17 cellular contexts compared by ENCODE assay signal in the genomic region with DNA sequence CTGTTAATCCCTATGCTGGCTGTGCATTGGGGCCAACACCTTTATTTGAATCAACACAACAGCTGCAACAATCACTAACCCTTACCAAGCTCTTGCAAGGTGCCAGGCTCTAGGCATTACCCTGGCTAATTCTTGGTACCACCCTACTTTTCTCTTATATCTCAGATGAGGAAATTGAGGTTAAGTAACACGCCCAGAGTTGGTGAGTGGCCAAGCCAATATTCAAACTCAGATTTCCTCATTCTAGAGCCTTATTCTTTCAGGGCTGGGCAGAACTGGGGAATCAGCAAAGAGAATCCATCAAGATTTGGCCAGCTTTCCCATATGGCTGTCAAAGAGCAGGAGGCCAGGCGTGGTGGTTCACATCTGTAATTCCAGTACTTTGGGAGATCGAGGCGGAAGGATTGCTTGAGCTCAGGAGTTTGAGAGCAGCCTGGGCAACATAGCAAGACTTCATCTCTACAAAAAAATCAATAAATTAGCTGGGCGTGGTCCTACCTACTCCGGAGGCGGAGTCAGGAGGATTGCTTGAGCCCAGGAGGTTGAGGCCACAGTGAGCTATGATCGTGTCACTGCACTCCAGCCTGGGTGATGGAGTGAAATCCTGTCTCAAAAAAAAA. TPM values are rescaled to one million over a fixed set of nuclear protein-coding genes. Genes with fewer than 3 reads are reported as not detected.
DNase-seq lines count a peak whose midpoint lies in the region; ATAC-seq and TF ChIP-seq lines count a peak whose summit lies in the region.
"Had no signal": no experiment of that assay in that cellular context is flagged by ENCODE, and none has a peak within 500 bp of the region (broad histone marks: within the 10 kb centered on the region; RNA-seq: fewer than 3 reads in every experiment).

No MANE protein-coding gene starts in this region.

- H3K9ac ChIP-seq in neuronal stem cell (ENCODE audit: low read depth, low read length, poor library complexity) (no peak overlapping the region), MM.1S (ENCODE audit: low read length) (no peak overlapping the region)
- H3K9ac ChIP-seq: parathyroid adenoma had no signal

- no peak overlapping the region for H3K14ac ChIP-seq in neuronal stem cell (ENCODE audit: low read length)

- no peaks in the 10 kb centered on the region for H3F3A ChIP-seq in MM.1S (ENCODE audit: insufficient read depth, low read length)

- H2AK5ac ChIP-seq in neuronal stem cell (ENCODE audit: low read depth, low read length), result no peak overlapping the region

- H3K4me1 ChIP-seq in neuronal stem cell (ENCODE audit: control insufficient read depth in 2 of 2, insufficient read depth in 1 of 2, low read depth in 1 of 2, low read length in 2 of 2), result peaks cover 5 to 26% of the 10 kb centered on the region in 2 donors
- H3K4me1 ChIP-seq in MM.1S (ENCODE audit: low read length), result no peaks in the 10 kb centered on the region
- H3K4me1 ChIP-seq: foreskin keratinocyte, parathyroid adenoma had no signal

- H3K36me3 ChIP-seq in neuronal stem cell (replicated peaks in 1 of 2; ENCODE audit: control insufficient read depth in 2 of 2, insufficient read depth in 2 of 2, low read length in 2 of 2) (peaks cover 0 to 6% of the 10 kb centered on the region in 2 donors), MM.1S (replicated peaks; ENCODE audit: insufficient read depth, low read length) (no peaks in the 10 kb centered on the region)

- no peak overlapping the region for H2BK12ac ChIP-seq in neuronal stem cell (ENCODE audit: low read length)

- H3K4ac ChIP-seq in neuronal stem cell (ENCODE audit: low read length), result no peak overlapping the region

- no peak overlapping the region for H2BK15ac ChIP-seq in neuronal stem cell (ENCODE audit: low read length)

- intact Hi-C loops in activated CD4-positive, alpha-beta memory T cell treated with anti-CD3 and anti-CD28 coated beads for 36 hours (cut with micrococcal nuclease), result loop anchor here (5.0 kb wide), 1 partner anchor 32 kb away; no protein-coding TSS in a partner anchor
- intact Hi-C loops in natural killer cell (cut with micrococcal nuclease), result loop anchor here (5.0 kb wide), 1 partner anchor 42 kb away; no protein-coding TSS in a partner anchor

- peaks cover 11% of the 10 kb centered on the region for H3K36me3 Mint-ChIP-seq in activated CD4-positive, alpha-beta memory T cell treated with anti-CD3 and anti-CD28 coated beads, Interleukin-2, amount 10 ng/mL, durations not matched to agents 7 days and 5 days (ENCODE audit: low read depth)
- no peaks in the 10 kb centered on the region for H3K36me3 Mint-ChIP-seq in activated CD4-positive, alpha-beta memory T cell treated with anti-CD3 and anti-CD28 coated beads for 36 hours
- no peaks in the 10 kb centered on the region for H3K36me3 Mint-ChIP-seq in natural killer cell

- no CpG with 5 or more reads among the region's 8 CpGs for WGBS in neuronal stem cell (ENCODE audit: extremely low coverage in 2 of 2, insufficient read length in 2 of 2, insufficient replicate concordance in 1 of 2), 2 donors

- H3K18ac ChIP-seq in neuronal stem cell (ENCODE audit: low read length), result no peak overlapping the region

- peak overlapping the region; percentile 15 for H3K4me3 Mint-ChIP-seq in activated CD4-positive, alpha-beta memory T cell treated with anti-CD3 and anti-CD28 coated beads, Interleukin-2, amount 10 ng/mL, durations not matched to agents 7 days and 5 days
- no peak overlapping the region for H3K4me3 Mint-ChIP-seq in activated CD4-positive, alpha-beta memory T cell treated with anti-CD3 and anti-CD28 coated beads for 36 hours
- peak overlapping the region; percentile 86 for H3K4me3 Mint-ChIP-seq in natural killer cell

- H2BK120ac ChIP-seq in neuronal stem cell (ENCODE audit: low read depth, low read length), result no peak overlapping the region

- H3K79me2 ChIP-seq in MM.1S (ENCODE audit: low read length), result no peaks in the 10 kb centered on the region
- H3K79me2 ChIP-seq: parathyroid adenoma had no signal

- no peak overlapping the region for H4K91ac ChIP-seq in neuronal stem cell (ENCODE audit: low read depth, low read length, poor library complexity)

- H3K4me3 ChIP-seq in NB4 (ENCODE audit: low read depth, low read length) (no peak overlapping the region), neuronal stem cell (ENCODE audit: low read length in 2 of 2) (no peak overlapping the region), MM.1S (ENCODE audit: low read length) (no peak overlapping the region)
- H3K4me3 ChIP-seq: A549 had no signal

- H4K20me1 ChIP-seq in MM.1S (ENCODE audit: insufficient read depth, low read length), result no peaks in the 10 kb centered on the region

- no peak overlapping the region for H4K8ac ChIP-seq in neuronal stem cell (ENCODE audit: low read depth, low read length)

- no peaks in the 10 kb centered on the region for H3K27me3 Mint-ChIP-seq in activated CD4-positive, alpha-beta memory T cell treated with anti-CD3 and anti-CD28 coated beads, Interleukin-2, amount 10 ng/mL, durations not matched to agents 7 days and 5 days
- no peaks in the 10 kb centered on the region for H3K27me3 Mint-ChIP-seq in activated CD4-positive, alpha-beta memory T cell treated with anti-CD3 and anti-CD28 coated beads for 36 hours
- H3K27me3 Mint-ChIP-seq in natural killer cell (ENCODE audit: low read depth in 2 of 2), result no peaks in the 10 kb centered on the region

- H3K4me1 Mint-ChIP-seq in activated CD4-positive, alpha-beta memory T cell treated with anti-CD3 and anti-CD28 coated beads, Interleukin-2, amount 10 ng/mL, durations not matched to agents 7 days and 5 days, result peaks cover 66% of the 10 kb centered on the region
- H3K4me1 Mint-ChIP-seq in activated CD4-positive, alpha-beta memory T cell treated with anti-CD3 and anti-CD28 coated beads for 36 hours (ENCODE audit: low read depth), result peaks cover 51% of the 10 kb centered on the region
- peaks cover 77 to 87% of the 10 kb centered on the region in 2 donors for H3K4me1 Mint-ChIP-seq in natural killer cell

- no peak overlapping the region for H3K4me2 ChIP-seq in neuronal stem cell (ENCODE audit: insufficient read depth, low read length, poor library complexity, severe bottlenecking)
- H3K4me2 ChIP-seq in MM.1S (ENCODE audit: low read depth, low read length), result no peak overlapping the region
- H3K4me2 ChIP-seq: A549 had no signal

- no peaks in the 10 kb centered on the region for H3K79me1 ChIP-seq in neuronal stem cell (ENCODE audit: low read depth, low read length)

- TF ChIP-seq POLR2A in NB4 (IDR thresholded peaks at IDR 0.05; ENCODE audit: extremely low read depth, insufficient read length), result no peak

- TF ChIP-seq CTCF in NB4 (IDR thresholded peaks at IDR 0.05; ENCODE audit: low read depth, low read length) (no peak), natural killer cell (IDR thresholded peaks at IDR 0.05) (no peak), MM.1S (IDR thresholded peaks at IDR 0.05; ENCODE audit: low read length) (no peak)

- H3K9me2 ChIP-seq in MM.1S (replicated peaks; ENCODE audit: insufficient read depth, low read length), result no peaks in the 10 kb centered on the region

- H2AFZ ChIP-seq in neuronal stem cell (ENCODE audit: low read length), result no peak overlapping the region
- no peak overlapping the region for H2AFZ ChIP-seq in MM.1S (ENCODE audit: low read length)
- H2AFZ ChIP-seq: parathyroid adenoma had no signal

- peaks cover 5% of the 10 kb centered on the region for H3K9me3 Mint-ChIP-seq in activated CD4-positive, alpha-beta memory T cell treated with anti-CD3 and anti-CD28 coated beads, Interleukin-2, amount 10 ng/mL, durations not matched to agents 7 days and 5 days
- no peaks in the 10 kb centered on the region for H3K9me3 Mint-ChIP-seq in activated CD4-positive, alpha-beta memory T cell treated with anti-CD3 and anti-CD28 coated beads for 36 hours
- H3K9me3 Mint-ChIP-seq in natural killer cell, result peaks cover 0 to 4% of the 10 kb centered on the region in 2 donors

- POLR2A ChIA-PET in activated CD4-positive, alpha-beta memory T cell treated with anti-CD3 and anti-CD28 coated beads, Interleukin-2, amount 10 ng/mL, durations not matched to agents 7 days and 5 days (lab: Charles Lee), result interaction anchor here (0.9 to 9.4 kb wide), 15 partner anchors 9 to 84 kb away, joined by 3 to 74 read pairs (median 5); a partner anchor contains a TSS
- POLR2A ChIA-PET in activated CD4-positive, alpha-beta memory T cell treated with anti-CD3 and anti-CD28 coated beads for 36 hours (lab: Charles Lee), result no interaction called here

- H3K27me3 ChIP-seq in neuronal stem cell (ENCODE audit: control insufficient read depth in 3 of 3, insufficient read depth in 3 of 3, low read depth in 1 of 3, low read length in 3 of 3) (no peaks in the 10 kb centered on the region), MM.1S (replicated peaks; ENCODE audit: insufficient read depth, low read length) (no peaks in the 10 kb centered on the region)
- H3K27me3 ChIP-seq: foreskin keratinocyte had no signal

- ATAC-seq in natural killer cell, result peak in 2 of 3 donors; percentile 48 to 59
- ATAC-seq: A549, foreskin keratinocyte had no signal

- DNase-seq in activated CD4-positive, alpha-beta memory T cell treated with anti-CD3 and anti-CD28 coated beads, Interleukin-2, amount 10 ng/mL, durations not matched to agents 7 days and 5 days, result peak; percentile 47
- DNase-seq in activated CD4-positive, alpha-beta memory T cell treated with anti-CD3 and anti-CD28 coated beads for 36 hours, result no peak
- peak; percentile 69 for DNase-seq in NB4 (ENCODE audit: low read depth)
- DNase-seq in central memory CD4-positive, alpha-beta T cell, result peak; percentile 37
- no peak for DNase-seq in natural killer cell
- no peak for DNase-seq in NCI-H524 treated with DMSO at 0.1 percent for 48 hours (lab: John Stamatoyannopoulos, UW)
- DNase-seq in neuronal stem cell (ENCODE audit: low spot score), result no peak
- no peak for DNase-seq in MM.1S
- DNase-seq: cerebellar nuclear complex; EL; foreskin keratinocyte; NCI-H146; stimulated activated CD4-positive, alpha-beta T cell treated with anti-CD3 and anti-CD28 coated beads, Interleukin-1b, Interleukin-23, amount 100 ng/mL, for 48 hours; stimulated activated naive CD4-positive, alpha-beta T cell treated with Interleukin-2 at 50 U/mL for 16 hours; T-helper 9 cell had no signal

- CTCF ChIA-PET in activated CD4-positive, alpha-beta memory T cell treated with anti-CD3 and anti-CD28 coated beads, Interleukin-2, amount 10 ng/mL, durations not matched to agents 7 days and 5 days (lab: Charles Lee), result interaction anchor here (0.7 to 2.0 kb wide), 7 partner anchors 9 to 122 kb away, joined by 3 to 8 read pairs (median 5); no protein-coding TSS in a partner anchor
- CTCF ChIA-PET in activated CD4-positive, alpha-beta memory T cell treated with anti-CD3 and anti-CD28 coated beads for 36 hours (lab: Charles Lee), result interaction anchor here (1.0 kb wide), 1 partner anchor 122 kb away, joined by 3 read pairs; no protein-coding TSS in a partner anchor

- peak overlapping the region; percentile 87 for H3K27ac Mint-ChIP-seq in activated CD4-positive, alpha-beta memory T cell treated with anti-CD3 and anti-CD28 coated beads, Interleukin-2, amount 10 ng/mL, durations not matched to agents 7 days and 5 days
- no peak overlapping the region for H3K27ac Mint-ChIP-seq in activated CD4-positive, alpha-beta memory T cell treated with anti-CD3 and anti-CD28 coated beads for 36 hours
- peak overlapping the region; percentile 70 to 83 for H3K27ac Mint-ChIP-seq in natural killer cell

- no peak overlapping the region for H2BK5ac ChIP-seq in neuronal stem cell (ENCODE audit: low read length)

- H3K9me3 ChIP-seq in neuronal stem cell (replicated peaks in 1 of 2; ENCODE audit: control insufficient read depth in 2 of 2, insufficient read depth in 1 of 2, low read depth in 1 of 2, low read length in 2 of 2) (no peaks in the 10 kb centered on the region), MM.1S (replicated peaks; ENCODE audit: insufficient read depth, low read length) (no peaks in the 10 kb centered on the region)
- H3K9me3 ChIP-seq: A549 had no signal

- H3K23ac ChIP-seq in neuronal stem cell (ENCODE audit: low read depth, low read length, poor library complexity), result no peak overlapping the region

- no peak overlapping the region for H3K27ac ChIP-seq in neuronal stem cell (replicated peaks; ENCODE audit: low read length)
- no peak overlapping the region for H3K27ac ChIP-seq in MM.1S (ENCODE audit: low read length)
- H3K27ac ChIP-seq: A549, foreskin keratinocyte, parathyroid adenoma had no signal

RNA-seq across cellular contexts. Expression of a gene that starts 23.7 kb away (rescaled TPM):
- 10 to 100 TPM; 13.5 to 16.8 TPM for total RNA-seq in activated CD4-positive, alpha-beta memory T cell treated with anti-CD3 and anti-CD28 coated beads, Interleukin-2, amount 10 ng/mL, durations not matched to agents 7 days and 5 days
- total RNA-seq in activated CD4-positive, alpha-beta memory T cell treated with anti-CD3 and anti-CD28 coated beads for 36 hours, result 10 to 100 TPM in 1 of 2 experiments, 1 to 10 TPM in 1; 9.8 to 10.8 TPM
- 10 to 100 TPM; 34.8 to 52.3 (median 39.3) TPM for total RNA-seq in natural killer cell
- 4.4 TPM for polyA plus RNA-seq in neuronal stem cell (2013, experiment 1 of 2)
- 4.2 TPM for polyA plus RNA-seq in neuronal stem cell (2013, experiment 2 of 2)

RNA-seq across cellular contexts. Expression of a gene that starts 24.1 kb away (rescaled TPM):
- 10 to 100 TPM; 10.4 to 10.8 TPM for total RNA-seq in activated CD4-positive, alpha-beta memory T cell treated with anti-CD3 and anti-CD28 coated beads, Interleukin-2, amount 10 ng/mL, durations not matched to agents 7 days and 5 days
- total RNA-seq in activated CD4-positive, alpha-beta memory T cell treated with anti-CD3 and anti-CD28 coated beads for 36 hours, result 1 to 10 TPM; 3.5 to 3.6 TPM
- total RNA-seq in natural killer cell, result 10 to 100 TPM; 16.5 to 20.9 (median 19.4) TPM
- polyA plus RNA-seq in neuronal stem cell (2013, experiment 1 of 2), result 0.04 TPM
- 0.06 TPM for polyA plus RNA-seq in neuronal stem cell (2013, experiment 2 of 2)
- total RNA-seq: foreskin keratinocyte had no signal
- polyA plus RNA-seq: foreskin keratinocyte had no signal

Comparison
In these comparisons a context has a peak if more than half of its experiments do, and no peak if none do; other contexts are left out.
1. DNase-seq: peak in activated CD4-positive, alpha-beta memory T cell treated with anti-CD3 and anti-CD28 coated beads, Interleukin-2, amount 10 ng/mL, durations not matched to agents 7 days and 5 days (single experiment), NB4 (single experiment) and central memory CD4-positive, alpha-beta T cell (single experiment); none in activated CD4-positive, alpha-beta memory T cell treated with anti-CD3 and anti-CD28 coated beads for 36 hours (single experiment), natural killer cell (single experiment), NCI-H524 treated with DMSO at 0.1 percent for 48 hours (single experiment), neuronal stem cell (single experiment) and MM.1S (single experiment).